ENCODE assay signal across 17 cellular contexts in the genomic region with DNA sequence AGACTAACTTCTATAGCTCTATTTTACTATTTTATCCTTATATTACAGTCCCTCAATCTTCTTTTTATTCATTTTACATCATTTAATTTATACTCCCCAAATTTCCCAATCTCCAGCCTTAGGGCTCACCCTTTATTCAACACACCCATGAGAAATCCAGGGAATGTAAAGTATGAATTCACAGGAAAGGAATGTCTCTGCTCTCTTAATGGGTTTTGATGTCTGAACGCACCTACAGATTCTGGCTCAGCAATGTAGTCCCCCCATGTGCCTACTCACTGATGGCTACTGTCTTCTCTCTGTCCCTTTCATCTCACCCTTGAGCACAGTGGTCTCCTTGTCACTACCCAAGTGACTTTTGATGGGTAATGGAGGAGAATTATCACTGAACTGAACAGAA. TPM values are rescaled to one million over a fixed set of nuclear protein-coding genes. Genes with fewer than 3 reads are reported as not detected.
DNase-seq lines count a peak whose midpoint lies in the region; ATAC-seq and TF ChIP-seq lines count a peak whose summit lies in the region.
"Had no signal": no experiment of that assay in that cellular context is flagged by ENCODE, and none has a peak within 500 bp of the region (broad histone marks: within the 10 kb centered on the region; RNA-seq: fewer than 3 reads in every experiment).

No MANE protein-coding gene starts in this region.

- DNase-seq in ACHN: peak; percentile 32
- peak; percentile 16 for DNase-seq in PC-3
- DNase-seq in kidney glomerular epithelial cell (lab: John Stamatoyannopoulos, UW): peak; percentile 2
- no peak for DNase-seq in NCI-H526 treated with DMSO at 0.1 percent for 48 hours (lab: John Stamatoyannopoulos, UW)
- DNase-seq in GM13976 (ENCODE audit: low spot score): no peak
- no peak for DNase-seq in activated naive CD4-positive, alpha-beta T cell treated with anti-CD3 and anti-CD28 coated beads, Interleukin-2, amount 50 U/mL, for 72 hours (ENCODE audit: low spot score in 2 of 2)
- no peak for DNase-seq in natural killer cell treated with Interleukin-12 subunit alpha and Interleukin-12 subunit beta and Interleukin-15 and Interleukin-18, amount 100 ng/mL, for 72 hours (ENCODE audit: low spot score)
- DNase-seq: 8988T, DND-41, GF-D8, KG1, NCI-H1436 treated with DMSO at 0.1 percent for 48 hours, NCI-H2227 treated with DMSO at 0.1 percent for 48 hours, NCI-H524 treated with DMSO at 0.1 percent for 48 hours had no signal

- H3K9me3 Mint-ChIP-seq in dendritic cell treated with granulocyte-macrophage colony-stimulating factor and Interleukin-4, amounts not matched to agents 40 ng/mL and 50 ng/mL, for 4 days: no peaks in the 10 kb centered on the region
- peaks cover 6 to 9% of the 10 kb centered on the region in 2 donors for H3K9me3 Mint-ChIP-seq in activated naive CD4-positive, alpha-beta T cell treated with anti-CD3 and anti-CD28 coated beads, Interleukin-2, amount 50 U/mL, for 72 hours
- no peaks in the 10 kb centered on the region for H3K9me3 Mint-ChIP-seq in natural killer cell treated with Interleukin-12 subunit alpha and Interleukin-12 subunit beta and Interleukin-15 and Interleukin-18, amount 100 ng/mL, for 72 hours
- H3K9me3 Mint-ChIP-seq: GM23338 had no signal

- no peak overlapping the region for H3K27ac ChIP-seq in PC-3 (ENCODE audit: low read length)
- H3K27ac ChIP-seq: BLaER1 treated with 17β-estradiol and CSF1 and Interleukin-3, amounts not matched to agents 10 nM and 100 nM had no signal

- no peaks in the 10 kb centered on the region for H3K36me3 ChIP-seq in PC-3 (ENCODE audit: low read depth, low read length)

- H3K4me3 Mint-ChIP-seq in dendritic cell treated with granulocyte-macrophage colony-stimulating factor and Interleukin-4, amounts not matched to agents 40 ng/mL and 50 ng/mL, for 4 days: no peak overlapping the region
- H3K4me3 Mint-ChIP-seq in natural killer cell treated with Interleukin-12 subunit alpha and Interleukin-12 subunit beta and Interleukin-15 and Interleukin-18, amount 100 ng/mL, for 72 hours: no peak overlapping the region
- H3K4me3 Mint-ChIP-seq: GM23338 had no signal

- H2AFZ ChIP-seq in PC-3 (ENCODE audit: low read length): no peak overlapping the region
- H2AFZ ChIP-seq: GM23338 had no signal

- peaks cover 69% of the 10 kb centered on the region for H3K27me3 ChIP-seq in PC-3 (ENCODE audit: low read length)
- H3K27me3 ChIP-seq: BLaER1 treated with 17β-estradiol and CSF1 and Interleukin-3, amounts not matched to agents 10 nM and 100 nM had no signal

- BruUV-seq in PC-3 (replicated peaks; lab: Mats Ljungman, UMichigan): no TSS peak

- in situ Hi-C loops in ACHN (cut with HindIII; ENCODE audit: low pct_ligation_motif_present, low pct_unique_long_range_greater_than_20kb, low sequenced_read_pairs) (no loop called here), GM13976 (cut with MboI; ENCODE audit: low sequenced_read_pairs, unreplicated experiment) (no loop called here)

- no peaks in the 10 kb centered on the region for H4K20me1 ChIP-seq in PC-3 (ENCODE audit: low read length)
- H4K20me1 ChIP-seq: BLaER1 treated with 17β-estradiol and CSF1 and Interleukin-3, amounts not matched to agents 10 nM and 100 nM had no signal

- no peaks in the 10 kb centered on the region for H3K27me3 Mint-ChIP-seq in dendritic cell treated with granulocyte-macrophage colony-stimulating factor and Interleukin-4, amounts not matched to agents 40 ng/mL and 50 ng/mL, for 4 days
- no peaks in the 10 kb centered on the region for H3K27me3 Mint-ChIP-seq in natural killer cell treated with Interleukin-12 subunit alpha and Interleukin-12 subunit beta and Interleukin-15 and Interleukin-18, amount 100 ng/mL, for 72 hours

- TF ChIP-seq CTCF in PC-3 (conservative IDR thresholded peaks at IDR 0.05; ENCODE audit: low read depth, low read length) (no peak), GM13976 (IDR thresholded peaks at IDR 0.05; ENCODE audit: borderline replicate concordance, control extremely low read depth, extremely low read depth, insufficient read depth, missing control alignments) (no peak)

- peaks cover 73% of the 10 kb centered on the region for H3K36me3 Mint-ChIP-seq in dendritic cell treated with granulocyte-macrophage colony-stimulating factor and Interleukin-4, amounts not matched to agents 40 ng/mL and 50 ng/mL, for 4 days (ENCODE audit: low read depth)
- peaks cover 6 to 10% of the 10 kb centered on the region in 2 donors for H3K36me3 Mint-ChIP-seq in activated naive CD4-positive, alpha-beta T cell treated with anti-CD3 and anti-CD28 coated beads, Interleukin-2, amount 50 U/mL, for 72 hours
- peaks cover 6% of the 10 kb centered on the region for H3K36me3 Mint-ChIP-seq in natural killer cell treated with Interleukin-12 subunit alpha and Interleukin-12 subunit beta and Interleukin-15 and Interleukin-18, amount 100 ng/mL, for 72 hours

- no peaks in the 10 kb centered on the region for H3F3A ChIP-seq in PC-3 (ENCODE audit: low read length, unreplicated experiment)

- H3K4me2 ChIP-seq in PC-3 (ENCODE audit: low read length): no peak overlapping the region
- H3K4me2 ChIP-seq: BLaER1 treated with 17β-estradiol and CSF1 and Interleukin-3, amounts not matched to agents 10 nM and 100 nM; GM23338 had no signal

- H3K79me2 ChIP-seq in PC-3 (ENCODE audit: low read length): no peaks in the 10 kb centered on the region

- POLR2A ChIA-PET in PC-3 (lab: Charles Lee; ENCODE audit: unreplicated experiment): no interaction called here

- peak overlapping the region; percentile 35 for H3K27ac Mint-ChIP-seq in dendritic cell treated with granulocyte-macrophage colony-stimulating factor and Interleukin-4, amounts not matched to agents 40 ng/mL and 50 ng/mL, for 4 days
- H3K27ac Mint-ChIP-seq in activated naive CD4-positive, alpha-beta T cell treated with anti-CD3 and anti-CD28 coated beads, Interleukin-2, amount 50 U/mL, for 72 hours: no peak overlapping the region
- no peak overlapping the region for H3K27ac Mint-ChIP-seq in natural killer cell treated with Interleukin-12 subunit alpha and Interleukin-12 subunit beta and Interleukin-15 and Interleukin-18, amount 100 ng/mL, for 72 hours
- H3K27ac Mint-ChIP-seq: GM23338 had no signal

- no peaks in the 10 kb centered on the region for H3K9me2 ChIP-seq in PC-3 (replicated peaks; ENCODE audit: low read length)

- intact Hi-C loops in PC-3 (cut with micrococcal nuclease): no loop called here
- intact Hi-C loops in dendritic cell treated with granulocyte-macrophage colony-stimulating factor and Interleukin-4, amounts not matched to agents 40 ng/mL and 50 ng/mL, for 4 days (cut with micrococcal nuclease): no loop called here

- no peak overlapping the region for H3K4me3 ChIP-seq in PC-3 (ENCODE audit: low read length)
- H3K4me3 ChIP-seq: BLaER1 treated with 17β-estradiol and CSF1 and Interleukin-3, amounts not matched to agents 10 nM and 100 nM; GM23338 had no signal

- ATAC-seq in PC-3: no peak
- ATAC-seq in activated naive CD4-positive, alpha-beta T cell treated with anti-CD3 and anti-CD28 coated beads, Interleukin-2, amount 50 U/mL, for 72 hours: no peak
- ATAC-seq in natural killer cell treated with Interleukin-12 subunit alpha and Interleukin-12 subunit beta and Interleukin-15 and Interleukin-18, amount 100 ng/mL, for 72 hours: no peak
- ATAC-seq: GM23338 had no signal

- peaks cover 15% of the 10 kb centered on the region for H3K4me1 Mint-ChIP-seq in dendritic cell treated with granulocyte-macrophage colony-stimulating factor and Interleukin-4, amounts not matched to agents 40 ng/mL and 50 ng/mL, for 4 days (ENCODE audit: low read depth)
- peaks cover 0 to 3% of the 10 kb centered on the region in 2 donors for H3K4me1 Mint-ChIP-seq in natural killer cell treated with Interleukin-12 subunit alpha and Interleukin-12 subunit beta and Interleukin-15 and Interleukin-18, amount 100 ng/mL, for 72 hours (ENCODE audit: low read depth in 2 of 2)
- H3K4me1 Mint-ChIP-seq: GM23338 had no signal

- CTCF ChIA-PET in PC-3 (lab: Charles Lee): no interaction called here

- H3K9ac ChIP-seq in PC-3 (ENCODE audit: low read length): no peak overlapping the region
- H3K9ac ChIP-seq: BLaER1 treated with 17β-estradiol and CSF1 and Interleukin-3, amounts not matched to agents 10 nM and 100 nM had no signal

- H3K9me3 ChIP-seq in PC-3 (ENCODE audit: low read length): no peaks in the 10 kb centered on the region

- H3K4me1 ChIP-seq in PC-3 (ENCODE audit: insufficient read depth, low read length): no peaks in the 10 kb centered on the region

RNA-seq across cellular contexts. Expression of a gene that starts 32.8 kb away (rescaled TPM):
- total RNA-seq in PC-3 (2014; rRNA removed): 2.6 TPM in 1 of 2 replicates, not detected in the other
- total RNA-seq in activated naive CD4-positive, alpha-beta T cell treated with anti-CD3 and anti-CD28 coated beads, Interleukin-2, amount 50 U/mL, for 72 hours: 1 to 10 TPM; 2.8 to 6.6 TPM
- total RNA-seq in natural killer cell treated with Interleukin-12 subunit alpha and Interleukin-12 subunit beta and Interleukin-15 and Interleukin-18, amount 100 ng/mL, for 72 hours: 1 to 10 TPM; 3.0 to 4.0 TPM

Comparison
In these comparisons a context has a peak if more than half of its experiments do, and no peak if none do; other contexts are left out.
1. DNase-seq: peak in ACHN (single experiment), PC-3 (single experiment) and kidney glomerular epithelial cell (single experiment); none in NCI-H526 treated with DMSO at 0.1 percent for 48 hours (single experiment), GM13976 (single experiment), activated naive CD4-positive, alpha-beta T cell treated with anti-CD3 and anti-CD28 coated beads, Interleukin-2, amount 50 U/mL, for 72 hours (0 of 2) and natural killer cell treated with Interleukin-12 subunit alpha and Interleukin-12 subunit beta and Interleukin-15 and Interleukin-18, amount 100 ng/mL, for 72 hours (single experiment).